Comparison of ENCODE assay signal across 8 cellular contexts in the genomic region with DNA sequence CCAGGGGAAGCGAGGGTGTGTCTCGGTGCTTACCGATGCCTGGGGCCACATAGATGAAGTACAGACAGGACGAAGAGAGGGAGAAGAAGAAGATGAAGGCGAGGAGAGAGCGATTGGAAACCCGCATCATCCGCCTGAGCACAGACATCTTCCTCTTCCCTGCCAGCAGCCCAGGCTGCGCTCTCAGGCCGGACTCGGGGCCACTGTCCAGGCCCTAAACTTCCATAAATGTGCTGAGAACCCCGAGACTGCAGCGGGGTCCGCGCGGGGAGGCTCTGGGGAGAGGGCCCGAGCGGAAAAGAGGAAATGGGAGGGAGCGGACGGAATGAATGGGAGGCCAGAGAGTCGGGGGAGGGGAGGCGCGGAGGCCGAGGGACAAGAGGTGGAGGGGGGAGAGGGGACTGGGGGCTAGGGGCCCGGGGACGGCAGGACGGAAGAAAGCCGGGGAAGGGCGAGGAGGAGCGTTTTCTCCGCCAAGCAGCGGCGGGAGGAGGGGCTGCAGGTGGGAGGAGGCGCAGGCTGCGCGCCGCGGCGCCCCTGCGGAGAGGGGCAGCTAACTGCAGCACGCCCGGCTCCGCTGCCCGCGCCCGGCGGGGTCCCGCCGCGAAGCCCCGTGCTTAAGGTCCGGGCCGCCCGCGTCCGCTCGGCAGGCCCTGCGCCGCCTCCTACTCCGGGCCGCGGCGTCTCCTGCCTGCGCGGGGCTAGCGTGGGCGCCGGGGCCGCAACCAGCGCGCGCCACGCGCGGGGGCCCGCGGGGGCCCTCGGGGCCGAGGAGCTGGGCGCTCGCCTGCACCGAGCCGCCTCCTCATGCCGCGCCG. TPM values are rescaled to one million over a fixed set of nuclear protein-coding genes. Genes with fewer than 3 reads are reported as not detected.
DNase-seq lines count a peak whose midpoint lies in the region; FAIRE-seq and TF ChIP-seq lines count a peak whose summit lies in the region.

B4GALT6 (minus strand) TSS at position 303 of the 818 bp plus-strand sequence; CDS start at position 148, 155 bp downstream.

- no peak for TF ChIP-seq EP300 in tibial nerve (IDR thresholded peaks at IDR 0.05)

- POLR2A ChIA-PET in endothelial cell of umbilical vein (lab: Charles Lee), result no interaction called here

- dilution Hi-C loops in endothelial cell of umbilical vein (cut with MboI; ENCODE audit: extremely low pct_ligation_motif_present, low sequenced_read_pairs), result no loop called here

- H3K9me3 ChIP-seq in GM23248 (ENCODE audit: low read depth) (no peaks in the 10 kb centered on the region), endothelial cell of umbilical vein (replicated peaks; ENCODE audit: control insufficient read depth, insufficient read depth, low read length) (no peaks in the 10 kb centered on the region), tibial nerve (no peaks in the 10 kb centered on the region)

- H3K36me3 ChIP-seq in GM23248 (ENCODE audit: low read depth) (no peaks in the 10 kb centered on the region), endothelial cell of umbilical vein (ENCODE audit: control insufficient read depth in 2 of 2, extremely low read depth in 1 of 2, insufficient read depth in 2 of 2, low read length in 2 of 2) (no peaks in the 10 kb centered on the region), tibial nerve (no peaks in the 10 kb centered on the region)

- TSS peak; percentile 23 for BruUV-seq in endothelial cell of umbilical vein (replicated peaks; lab: Mats Ljungman, UMichigan)

- H3K9me1 ChIP-seq in endothelial cell of umbilical vein (replicated peaks; ENCODE audit: control insufficient read depth, extremely low read depth, insufficient read depth, low read length), result no peaks in the 10 kb centered on the region

- H3F3A ChIP-seq in GM23248 (ENCODE audit: insufficient read depth), result peaks cover 6% of the 10 kb centered on the region

- H3K9me2 ChIP-seq in GM23248 (ENCODE audit: insufficient read depth), result no peaks in the 10 kb centered on the region

- in situ Hi-C loops in GM23248 (cut with MboI), result no loop called here

- H3K27me3 ChIP-seq in GM23248 (replicated peaks; ENCODE audit: insufficient read depth), result no peaks in the 10 kb centered on the region
- H3K27me3 ChIP-seq in endothelial cell of umbilical vein (ENCODE audit: control insufficient read depth in 2 of 2, insufficient read depth in 2 of 2, low read length in 2 of 2), result no peaks in the 10 kb centered on the region
- no peaks in the 10 kb centered on the region for H3K27me3 ChIP-seq in tibial nerve

- FAIRE-seq in endothelial cell of umbilical vein (lab: Jason Lieb, UNC), result no peak

- H3K4me3 ChIP-seq in GM23248 (peak within 1 kb of the TSS; percentile 76), endothelial cell of umbilical vein (replicated peaks in 1 of 3; ENCODE audit: insufficient read depth in 1 of 3, low read depth in 1 of 3, low read length in 3 of 3) (peak within 1 kb of the TSS; percentile 52 to 75 (median 74)), tibial nerve (peak within 1 kb of the TSS; percentile 45 to 79 (median 48))

- TF ChIP-seq POLR2A in endothelial cell of umbilical vein (IDR thresholded peaks at IDR 0.05; ENCODE audit: low read depth, low read length) (no peak), tibial nerve (IDR thresholded peaks at IDR 0.05) (no peak)

- TF ChIP-seq CTCF in VCaP (conservative IDR thresholded peaks at IDR 0.05) (no peak), endothelial cell of umbilical vein (IDR thresholded peaks at IDR 0.05; ENCODE audit: extremely low read depth in 1 of 2, insufficient read depth in 1 of 2, low read depth in 1 of 2, low read length in 2 of 2) (no peak), tibial nerve (IDR thresholded peaks at IDR 0.05) (no peak)

- H3K79me2 ChIP-seq in GM23248 (ENCODE audit: insufficient read depth), result no peaks in the 10 kb centered on the region
- H3K79me2 ChIP-seq in endothelial cell of umbilical vein (ENCODE audit: control insufficient read depth, insufficient read depth, low read length), result peaks cover 9% of the 10 kb centered on the region

- peaks cover 3% of the 10 kb centered on the region for H3K4me1 ChIP-seq in GM23248 (ENCODE audit: insufficient read depth)
- H3K4me1 ChIP-seq in endothelial cell of umbilical vein (ENCODE audit: control insufficient read depth, extremely low read depth, insufficient read depth, low read length), result peaks cover 40% of the 10 kb centered on the region
- peaks cover 0 to 16% (median 0%) of the 10 kb centered on the region in 4 donors for H3K4me1 ChIP-seq in tibial nerve

- intact Hi-C loops in endothelial cell of umbilical vein (cut with micrococcal nuclease), result loop anchor here (1.0 to 5.0 kb wide), 6 partner anchors 38 to 408 kb away; partner anchors contain the start of genes RNF138 and TRAPPC8

- H3K9ac ChIP-seq in GM23248 (peak within 1 kb of the TSS; percentile 40), endothelial cell of umbilical vein (replicated peaks; ENCODE audit: extremely low read depth, insufficient read depth, low read length) (peak within 1 kb of the TSS; percentile 66)

- CTCF ChIA-PET in endothelial cell of umbilical vein (lab: Charles Lee), result interaction anchor here (0.8 to 2.2 kb wide), 6 partner anchors 18 to 128 kb away, joined by 3 to 14 read pairs (median 5); no protein-coding TSS in a partner anchor

- no peak within 1 kb of the TSS for H3K27ac ChIP-seq in GM23248
- H3K27ac ChIP-seq in VCaP, result peak within 1 kb of the TSS; percentile 89
- peak within 1 kb of the TSS; percentile 45 for H3K27ac ChIP-seq in endothelial cell of umbilical vein (ENCODE audit: insufficient read depth, low read depth, low read length)
- peak within 1 kb of the TSS in 2 of 4 donors; percentile 70 to 79 for H3K27ac ChIP-seq in tibial nerve

- H2AFZ ChIP-seq in GM23248, result peak within 1 kb of the TSS; percentile 87
- H2AFZ ChIP-seq in endothelial cell of umbilical vein (ENCODE audit: low read depth, low read length), result peak within 1 kb of the TSS; percentile 84

- WGBS in GM23248 (ENCODE audit: low coverage in 1 of 2, low lambda C conversion rate in 2 of 2, missing lambda C conversion rate in 2 of 2), 2 experiments, result 2% methylated on average over 20 to 77 of the region's 86 CpGs
- WGBS in tibial nerve, 2 donors, result 1 to 2% methylated on average over 47 to 67 of the region's 86 CpGs

- DNase-seq in NCI-H345 (lab: John Stamatoyannopoulos, UW), result peak; percentile 57
- no peak for DNase-seq in NCI-H345 treated with DMSO at 0.1 percent for 48 hours (lab: John Stamatoyannopoulos, UW; ENCODE audit: unreplicated experiment)
- DNase-seq in GM23248, result peak; percentile 41
- DNase-seq in Kasumi-1 (lab: John Stamatoyannopoulos, UW), result peak; percentile 66 to 68
- peak; percentile 57 for DNase-seq in endothelial cell of umbilical vein (ENCODE audit: low read depth, low spot score)
- peak; percentile 34 for DNase-seq in midbrain (lab: John Stamatoyannopoulos, UW)
- DNase-seq in tibial nerve (ENCODE audit: low spot score in 2 of 2), result no peak

- H3K4me2 ChIP-seq in GM23248 (ENCODE audit: unreplicated experiment) (peak within 1 kb of the TSS; percentile 80), endothelial cell of umbilical vein (ENCODE audit: insufficient read depth, low read length) (peak within 1 kb of the TSS; percentile 90)

- H4K20me1 ChIP-seq in GM23248 (ENCODE audit: insufficient read depth), result no peaks in the 10 kb centered on the region
- no peaks in the 10 kb centered on the region for H4K20me1 ChIP-seq in endothelial cell of umbilical vein (replicated peaks; ENCODE audit: control insufficient read depth, extremely low read depth, insufficient read depth, low read length)

TF ChIP-seq in endothelial cell of umbilical vein, 7 proteins besides CTCF, POLR2A, EP300 and RAD21:
- TF ChIP-seq EZH2 (IDR thresholded peaks at IDR 0.05; ENCODE audit: borderline replicate concordance, low read depth, low read length, severe bottlenecking) (no peak), MYC (IDR thresholded peaks at IDR 0.05; ENCODE audit: low read depth, low read length) (no peak), MAX (IDR thresholded peaks at IDR 0.05; ENCODE audit: insufficient read depth, insufficient read length) (no peak), POLR2AphosphoS5 (IDR thresholded peaks at IDR 0.05; ENCODE audit: insufficient read depth, low read depth, low read length) (no peak), JUN (IDR thresholded peaks at IDR 0.05; ENCODE audit: borderline replicate concordance, insufficient read depth, insufficient read length, low read depth) (no peak), GATA2 (IDR thresholded peaks at IDR 0.05; ENCODE audit: insufficient read depth, insufficient read length, low read depth, low read length) (no peak), FOS (IDR thresholded peaks at IDR 0.05; ENCODE audit: borderline replicate concordance, insufficient read depth, low read length) (no peak)
TF ChIP-seq in endothelial cell of umbilical vein: peak in this region for 0.

RNA-seq across cellular contexts. Expression of gene B4GALT6, which starts in this region (rescaled TPM):
- 2.4 and 2.8 TPM in 2 replicates for total RNA-seq in GM23248 (2014; rRNA removed; shearing (Covaris generic))
- polyA plus RNA-seq in GM23248 (2016; fragmentation: Nextera tagmentation; extraction: Ambion mirVana) (1.2 and 1.3 TPM in 2 replicates), endothelial cell of umbilical vein (2.9 and 3.9 TPM in 2 replicates)
- total RNA-seq in endothelial cell of umbilical vein (24.2 and 25.2 TPM in 2 replicates), tibial nerve (1 to 10 TPM in 3 of 4 donors, under 1 TPM in 1; 0.98 to 2.1 (median 1.5) TPM)
- polyA plus RNA-seq in endothelial cell of umbilical vein (2011; cell fraction: cytosol; rRNA removed), result 4.7 and 4.8 TPM in 2 replicates
- polyA plus RNA-seq in endothelial cell of umbilical vein (2011; cell fraction: nucleus; rRNA removed), result 10.8 and 12.9 TPM in 2 replicates
- polyA plus RNA-seq in endothelial cell of umbilical vein (2012), result 23.5 and 24.6 TPM in 2 replicates
- 8.4 and 10.5 TPM in 2 replicates for polyA minus RNA-seq in endothelial cell of umbilical vein
- polyA minus RNA-seq in endothelial cell of umbilical vein (2011; cell fraction: cytosol; rRNA and poly(A)+ RNA removed), result 1.2 TPM
- polyA minus RNA-seq in endothelial cell of umbilical vein (2011; cell fraction: nucleus; rRNA and poly(A)+ RNA removed), result 6.4 and 8.8 TPM in 2 replicates

Comparison
In these comparisons a context has a peak if more than half of its experiments do, and no peak if none do; other contexts are left out.
1. DNase-seq: peak in NCI-H345 (single experiment), GM23248 (single experiment), Kasumi-1 (2 of 2), endothelial cell of umbilical vein (single experiment) and midbrain (single experiment); none in NCI-H345 treated with DMSO at 0.1 percent for 48 hours (single experiment) and tibial nerve (0 of 2).
2. Peak in every context shown above with its lines, with median percentiles within 50 percentile points of each other: H3K4me3 ChIP-seq.